ENCODE assay signal across 8 cellular contexts in the genomic region with DNA sequence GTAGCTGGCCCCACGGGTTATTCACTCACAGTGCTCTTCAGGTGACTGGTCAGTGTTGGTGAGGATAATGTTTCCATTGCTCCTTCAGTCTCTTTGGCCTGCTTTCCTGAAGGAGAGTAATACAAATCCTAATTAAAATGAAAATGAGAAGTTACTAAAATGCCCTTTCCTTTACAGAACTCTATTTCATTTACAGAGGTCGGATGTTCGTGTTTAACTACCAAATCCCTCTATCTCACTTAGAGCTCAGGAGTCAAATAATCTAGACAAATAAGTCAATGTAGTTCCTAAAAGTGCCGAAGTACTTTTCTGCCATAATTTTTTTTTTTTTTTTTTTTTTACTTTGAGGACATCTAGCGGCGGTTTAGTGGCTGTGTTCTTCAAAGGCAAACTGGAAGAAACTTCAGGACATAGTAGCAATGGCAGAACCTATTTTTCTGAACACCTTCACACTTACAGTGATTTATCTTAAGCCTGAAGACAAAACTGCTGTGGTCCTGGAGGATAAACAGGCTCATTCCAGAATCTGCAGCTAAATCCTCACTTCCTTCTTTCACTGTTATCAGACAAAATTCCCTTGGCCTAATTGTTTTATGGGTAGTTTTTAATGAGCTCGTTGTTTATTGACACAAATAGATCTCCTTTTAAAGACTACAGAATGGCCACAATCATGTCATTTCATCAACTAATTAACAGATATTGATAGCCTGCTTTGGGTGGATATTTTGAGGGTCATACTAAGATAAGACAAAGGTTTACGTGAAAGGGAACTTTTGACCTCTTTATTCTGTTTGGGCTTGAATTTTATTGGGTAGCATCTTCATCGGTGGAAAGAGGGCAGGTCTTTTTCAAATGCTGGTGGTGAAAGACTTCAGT.
DNase-seq lines count a peak whose midpoint lies in the region; ATAC-seq and TF ChIP-seq lines count a peak whose summit lies in the region.

No MANE protein-coding gene starts in this region.

- H3K9me2 ChIP-seq in SU-DHL-6 (replicated peaks; ENCODE audit: insufficient read depth, low read length), result no peaks in the 10 kb centered on the region

- no peak overlapping the region for H3K27ac ChIP-seq in SU-DHL-6 (ENCODE audit: low read depth, low read length)
- no peak overlapping the region for H3K27ac ChIP-seq in tibial nerve
- no peak overlapping the region for H3K27ac ChIP-seq in suprapubic skin

- peak; percentile 63 for TF ChIP-seq CTCF in BJ (IDR thresholded peaks at IDR 0.05; ENCODE audit: insufficient read depth, low read depth, low read length)
- TF ChIP-seq CTCF in SU-DHL-6 (IDR thresholded peaks at IDR 0.05; ENCODE audit: insufficient read depth, low read length, poor library complexity, severe bottlenecking), result peak; percentile 61
- TF ChIP-seq CTCF in tibial nerve (IDR thresholded peaks at IDR 0.05), result peak in 4 of 5 experiments; percentile 14 to 40 (median 31)
- TF ChIP-seq CTCF in suprapubic skin (IDR thresholded peaks at IDR 0.05), result peak in 1 of 2 donors; percentile 21

- H3K36me3 ChIP-seq in BJ (ENCODE audit: control insufficient read depth, insufficient read depth, low read length) (no peaks in the 10 kb centered on the region), SU-DHL-6 (ENCODE audit: low read length) (no peaks in the 10 kb centered on the region), tibial nerve (no peaks in the 10 kb centered on the region), suprapubic skin (no peaks in the 10 kb centered on the region)

- H3K79me2 ChIP-seq in SU-DHL-6 (ENCODE audit: insufficient read depth, low read length), result no peaks in the 10 kb centered on the region

- TF ChIP-seq POLR2A in tibial nerve (IDR thresholded peaks at IDR 0.05) (no peak), suprapubic skin (IDR thresholded peaks at IDR 0.05) (no peak)

- CTCF ChIA-PET in BJ (lab: Yijun Ruan, JAX), result interaction anchor here (0.6 to 4.6 kb wide), 19 partner anchors 8 to 433 kb away, joined by 3 to 57 read pairs (median 3); a partner anchor contains a TSS
- CTCF ChIA-PET in HEK293T (lab: Yijun Ruan, JAX), result interaction anchor here (0.6 to 2.6 kb wide), 7 partner anchors 11 to 426 kb away, joined by 3 to 15 read pairs (median 4); a partner anchor contains a TSS

- H2AFZ ChIP-seq in SU-DHL-6 (ENCODE audit: low read depth, low read length, severe bottlenecking), result no peak overlapping the region

- TF ChIP-seq EP300 in tibial nerve (IDR thresholded peaks at IDR 0.05), result no peak
- no peak for TF ChIP-seq EP300 in suprapubic skin (IDR thresholded peaks at IDR 0.05)

- H3K9me3 ChIP-seq in SU-DHL-6 (ENCODE audit: insufficient read depth, low read length) (no peaks in the 10 kb centered on the region), tibial nerve (no peaks in the 10 kb centered on the region), suprapubic skin (no peaks in the 10 kb centered on the region)

- no peaks in the 10 kb centered on the region for H4K20me1 ChIP-seq in SU-DHL-6 (ENCODE audit: low read depth, low read length)

- H3K4me3 ChIP-seq in BJ (ENCODE audit: low read depth, low read length) (no peak overlapping the region), SU-DHL-6 (ENCODE audit: insufficient read depth, low read length, poor library complexity, severe bottlenecking) (no peak overlapping the region), tibial nerve (no peak overlapping the region), suprapubic skin (no peak overlapping the region)

- no peak overlapping the region for H3K4me2 ChIP-seq in SU-DHL-6 (ENCODE audit: low read depth, low read length, poor library complexity, severe bottlenecking)

- POLR2A ChIA-PET in BJ (lab: Charles Lee), result no interaction called here
- POLR2A ChIA-PET in HEK293T (lab: Yijun Ruan, JAX), result interaction anchor here (1.0 to 1.9 kb wide), 4 partner anchors 230 to 425 kb away, joined by 3 to 5 read pairs (median 4); a partner anchor contains a TSS

- no peaks in the 10 kb centered on the region; the same call in 1 of the 2 replicates for H3F3A ChIP-seq in SU-DHL-6 (ENCODE audit: insufficient read depth)

- ATAC-seq in HG03108 (IDR thresholded peaks at IDR 0.05; ENCODE audit: unreplicated experiment) (no peak), GM21526 (IDR thresholded peaks at IDR 0.05; ENCODE audit: low FRiP score, unreplicated experiment) (no peak)

- no peak overlapping the region for H3K9ac ChIP-seq in SU-DHL-6 (ENCODE audit: low read length)

- H3K4me1 ChIP-seq in tibial nerve (peaks cover 0 to 11% (median 4%) of the 10 kb centered on the region in 4 donors), suprapubic skin (no peaks in the 10 kb centered on the region)

- H3K27me3 ChIP-seq in BJ (ENCODE audit: control insufficient read depth, insufficient read depth, low read length), result no peaks in the 10 kb centered on the region
- H3K27me3 ChIP-seq in SU-DHL-6 (ENCODE audit: low read length), result no peaks in the 10 kb centered on the region
- H3K27me3 ChIP-seq in tibial nerve, result no peaks in the 10 kb centered on the region
- H3K27me3 ChIP-seq in suprapubic skin, result no peaks in the 10 kb centered on the region

- DNase-seq in BJ (ENCODE audit: low read depth) (no peak), HEK293T (ENCODE audit: extremely low spot score) (peak; percentile 59), glomerular visceral epithelial cell (ENCODE audit: extremely low spot score) (peak; percentile 81), tibial nerve (ENCODE audit: low spot score in 2 of 2) (no peak), suprapubic skin (ENCODE audit: low spot score in 2 of 2) (no peak)

- 14 to 16% methylated on average over 9 of the region's 9 CpGs for WGBS in tibial nerve, 2 donors
- 37% methylated on average over 9 of the region's 9 CpGs for WGBS in suprapubic skin

TF ChIP-seq in HEK293T, 16 proteins besides CTCF, POLR2A, EP300 and RAD21:
- TF ChIP-seq FOXA1 (IDR thresholded peaks at IDR 0.05) (no peak), ELF4 (IDR thresholded peaks at IDR 0.05) (no peak), FOXM1 (IDR thresholded peaks at IDR 0.05; ENCODE audit: borderline replicate concordance) (no peak), SUZ12 (IDR thresholded peaks at IDR 0.05) (no peak), L3MBTL2 (conservative IDR thresholded peaks at IDR 0.05) (no peak), ZNF384 (IDR thresholded peaks at IDR 0.05) (no peak; the same call in none of the 2 replicates), HDGF (IDR thresholded peaks at IDR 0.05; ENCODE audit: borderline replicate concordance) (no peak), CTBP1 (IDR thresholded peaks at IDR 0.05; ENCODE audit: borderline replicate concordance) (no peak), FOXK2 (IDR thresholded peaks at IDR 0.05) (no peak), NFRKB (IDR thresholded peaks at IDR 0.05) (no peak), ARNT (IDR thresholded peaks at IDR 0.05) (no peak), SP1 (IDR thresholded peaks at IDR 0.05) (no peak), BHLHE40 (IDR thresholded peaks at IDR 0.05; ENCODE audit: borderline replicate concordance) (no peak)
- TF ChIP-seq, protein P1, sequence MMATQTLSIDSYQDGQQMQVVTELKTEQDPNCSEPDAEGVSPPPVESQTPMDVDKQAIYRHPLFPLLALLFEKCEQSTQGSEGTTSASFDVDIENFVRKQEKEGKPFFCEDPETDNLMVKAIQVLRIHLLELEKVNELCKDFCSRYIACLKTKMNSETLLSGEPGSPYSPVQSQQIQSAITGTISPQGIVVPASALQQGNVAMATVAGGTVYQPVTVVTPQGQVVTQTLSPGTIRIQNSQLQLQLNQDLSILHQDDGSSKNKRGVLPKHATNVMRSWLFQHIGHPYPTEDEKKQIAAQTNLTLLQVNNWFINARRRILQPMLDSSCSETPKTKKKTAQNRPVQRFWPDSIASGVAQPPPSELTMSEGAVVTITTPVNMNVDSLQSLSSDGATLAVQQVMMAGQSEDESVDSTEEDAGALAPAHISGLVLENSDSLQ (IDR thresholded peaks at IDR 0.05), result no peak

Comparison
In these comparisons a context has a peak if more than half of its experiments do, and no peak if none do; other contexts are left out.
1. DNase-seq: peak in HEK293T (single experiment) and glomerular visceral epithelial cell (single experiment); none in BJ (single experiment), tibial nerve (0 of 2) and suprapubic skin (0 of 2).